Comparison of ENCODE assay signal across 9 cellular contexts in genomic region chr4:53929955-53930798, GRCh38.
DNase-seq lines count a peak whose midpoint lies in the region; ATAC-seq, FAIRE-seq and TF ChIP-seq lines count a peak whose summit lies in the region.
"Had no signal": no experiment of that assay in that cellular context is flagged by ENCODE, and none has a peak within 500 bp of the region (broad histone marks: within the 10 kb centered on the region; RNA-seq: fewer than 3 reads in every experiment).

No MANE protein-coding gene starts in this region.

- intact Hi-C loops in activated naive CD4-positive, alpha-beta T cell treated with anti-CD3 and anti-CD28 coated beads for 36 hours (cut with micrococcal nuclease): loop anchor here (1.0 to 10.0 kb wide), 8 partner anchors 22 to 915 kb away; no protein-coding TSS in a partner anchor
- intact Hi-C loops in vagina (cut with DNase I): loop anchor here (5.0 kb wide), 1 partner anchor 287 kb away; no protein-coding TSS in a partner anchor

- POLR2A ChIA-PET in BJ (lab: Charles Lee): no interaction called here

- no peak for TF ChIP-seq POLR2A in vagina (IDR thresholded peaks at IDR 0.05)

- H3K79me2 ChIP-seq in parathyroid adenoma: no peaks in the 10 kb centered on the region

- no peak overlapping the region for H3K27ac Mint-ChIP-seq in activated naive CD4-positive, alpha-beta T cell treated with anti-CD3 and anti-CD28 coated beads for 36 hours
- H3K27ac Mint-ChIP-seq: IgD-negative memory B cell had no signal

- H3K27ac ChIP-seq in RWPE2 (ENCODE audit: poor library complexity, severe bottlenecking) (no peak overlapping the region), parathyroid adenoma (no peak overlapping the region), vagina (no peak overlapping the region)

- H3K27me3 ChIP-seq in BJ (ENCODE audit: control insufficient read depth, insufficient read depth, low read length) (no peaks in the 10 kb centered on the region), RWPE2 (ENCODE audit: insufficient read depth, poor library complexity, severe bottlenecking) (no peaks in the 10 kb centered on the region), parathyroid adenoma (ENCODE audit: control insufficient read depth, insufficient read depth, low read length) (no peaks in the 10 kb centered on the region), vagina (no peaks in the 10 kb centered on the region)

- H3K36me3 ChIP-seq in BJ (ENCODE audit: control insufficient read depth, insufficient read depth, low read length) (no peaks in the 10 kb centered on the region), RWPE2 (ENCODE audit: low read depth) (no peaks in the 10 kb centered on the region), parathyroid adenoma (ENCODE audit: control insufficient read depth, insufficient read depth, low read length) (no peaks in the 10 kb centered on the region), vagina (no peaks in the 10 kb centered on the region)

- H3K9me3 Mint-ChIP-seq in activated naive CD4-positive, alpha-beta T cell treated with anti-CD3 and anti-CD28 coated beads for 36 hours: no peaks in the 10 kb centered on the region

- H3K4me1 ChIP-seq in RWPE2 (ENCODE audit: insufficient read depth, poor library complexity, severe bottlenecking) (peaks cover 11% of the 10 kb centered on the region), parathyroid adenoma (no peaks in the 10 kb centered on the region), vagina (no peaks in the 10 kb centered on the region)

- peak; percentile 89 for ATAC-seq in RWPE2 (ENCODE audit: low read depth)

- CTCF ChIA-PET in BJ (lab: Yijun Ruan, JAX): interaction anchor here (0.7 to 6.4 kb wide), 25 partner anchors 9 to 303 kb away, joined by 3 to 58 read pairs (median 4); partner anchors contain the start of gene PDGFRA
- CTCF ChIA-PET in activated naive CD4-positive, alpha-beta T cell treated with anti-CD3 and anti-CD28 coated beads for 36 hours (lab: Charles Lee): interaction anchor here (0.6 to 6.5 kb wide), 25 partner anchors 8 to 302 kb away, joined by 3 to 132 read pairs (median 4); no protein-coding TSS in a partner anchor

- TF ChIP-seq CTCF in BJ (IDR thresholded peaks at IDR 0.05; ENCODE audit: insufficient read depth, low read depth, low read length): peak; percentile 73
- peak; percentile 78 for TF ChIP-seq CTCF in LNCAP (IDR thresholded peaks at IDR 0.05)
- TF ChIP-seq CTCF in RWPE2 (IDR thresholded peaks at IDR 0.05; ENCODE audit: poor library complexity, severe bottlenecking): peak; percentile 83
- peak; percentile 42 for TF ChIP-seq CTCF in parathyroid adenoma (IDR thresholded peaks at IDR 0.05)
- TF ChIP-seq CTCF in vagina (IDR thresholded peaks at IDR 0.05): peak; percentile 19 to 50 (median 36)

- H3K9me3 ChIP-seq in RWPE2 (ENCODE audit: severe bottlenecking) (no peaks in the 10 kb centered on the region), parathyroid adenoma (ENCODE audit: control insufficient read depth, low read length) (no peaks in the 10 kb centered on the region), vagina (no peaks in the 10 kb centered on the region)

- H3K4me2 ChIP-seq in parathyroid adenoma (ENCODE audit: low read length): no peak overlapping the region

- no peak overlapping the region for H2AFZ ChIP-seq in parathyroid adenoma

- DNase-seq in BJ (ENCODE audit: low read depth): peak; percentile 52
- DNase-seq in GM19239 (ENCODE audit: insufficient read length, low spot score): peak; percentile 37
- no peak for DNase-seq in RWPE2 (ENCODE audit: low spot score)
- peak; percentile 83 for DNase-seq in activated naive CD4-positive, alpha-beta T cell treated with anti-CD3 and anti-CD28 coated beads for 36 hours
- DNase-seq in glomerular visceral epithelial cell (ENCODE audit: extremely low spot score): peak; percentile 83
- no peak for DNase-seq in vagina (ENCODE audit: extremely low spot score in 2 of 2)

- no peak overlapping the region for H3K4me3 Mint-ChIP-seq in activated naive CD4-positive, alpha-beta T cell treated with anti-CD3 and anti-CD28 coated beads for 36 hours
- H3K4me3 Mint-ChIP-seq: IgD-negative memory B cell had no signal

- H3K9ac ChIP-seq in parathyroid adenoma: no peak overlapping the region

- H3K36me3 Mint-ChIP-seq in activated naive CD4-positive, alpha-beta T cell treated with anti-CD3 and anti-CD28 coated beads for 36 hours (ENCODE audit: low read depth): no peaks in the 10 kb centered on the region
- H3K36me3 Mint-ChIP-seq: IgD-negative memory B cell had no signal

- FAIRE-seq in GM19239 (lab: Jason Lieb, UNC): peak; percentile 97

- no peak overlapping the region for H3K4me3 ChIP-seq in BJ (ENCODE audit: low read depth, low read length)
- H3K4me3 ChIP-seq in RWPE2 (ENCODE audit: severe bottlenecking): no peak overlapping the region
- H3K4me3 ChIP-seq in parathyroid adenoma (ENCODE audit: low read depth, low read length): no peak overlapping the region
- H3K4me3 ChIP-seq in vagina: no peak overlapping the region

- H3K27me3 Mint-ChIP-seq in activated naive CD4-positive, alpha-beta T cell treated with anti-CD3 and anti-CD28 coated beads for 36 hours (ENCODE audit: low read depth): peaks cover 8% of the 10 kb centered on the region

- no peaks in the 10 kb centered on the region for H3K4me1 Mint-ChIP-seq in activated naive CD4-positive, alpha-beta T cell treated with anti-CD3 and anti-CD28 coated beads for 36 hours (ENCODE audit: low read depth)
- H3K4me1 Mint-ChIP-seq: IgD-negative memory B cell had no signal

Comparison
In these comparisons a context has a peak if more than half of its experiments do, and no peak if none do; other contexts are left out.
1. DNase-seq: peak in BJ (single experiment), GM19239 (single experiment), activated naive CD4-positive, alpha-beta T cell treated with anti-CD3 and anti-CD28 coated beads for 36 hours (single experiment) and glomerular visceral epithelial cell (single experiment); none in RWPE2 (single experiment) and vagina (0 of 2).
2. Peak in every context shown above with its lines, with median percentiles within 50 percentile points of each other: CTCF ChIP-seq.